1 cellular context compared by ENCODE assay signal in genomic region chr18:54279477-54280205, GRCh38.
TF ChIP-seq lines count a peak whose summit lies in the region.

No MANE protein-coding gene starts in this region.

TF ChIP-seq in SK-N-SH, 30 proteins besides CTCF, POLR2A, EP300 and RAD21:
- TF ChIP-seq IRF3 (IDR thresholded peaks at IDR 0.05; ENCODE audit: low read depth, low read length) (no peak), SMC3 (IDR thresholded peaks at IDR 0.05; ENCODE audit: low read depth, low read length) (no peak), ZBTB33 (IDR thresholded peaks at IDR 0.05; ENCODE audit: borderline replicate concordance, low read depth) (no peak), TAF1 (IDR thresholded peaks at IDR 0.05; ENCODE audit: borderline replicate concordance, low read depth, low read length) (no peak), SIN3A (IDR thresholded peaks at IDR 0.05; ENCODE audit: borderline replicate concordance, low read depth, low read length) (no peak), FOXJ3 (CRISPR knock-in tag; IDR thresholded peaks at IDR 0.05) (no peak), RFX5 (IDR thresholded peaks at IDR 0.05; ENCODE audit: low read length) (no peak), POLR2AphosphoS5 (IDR thresholded peaks at IDR 0.05; ENCODE audit: low read depth, low read length) (no peak), TCF12 (IDR thresholded peaks at IDR 0.05) (no peak), RCOR1 (IDR thresholded peaks at IDR 0.05; ENCODE audit: low read length) (no peak)
TF ChIP-seq in SK-N-SH: peak in this region for 0.
